In genomic region chr2:190804182-190804795, GRCh38 we compare ENCODE assay signal across 9 cellular contexts.
DNase-seq lines count a peak whose midpoint lies in the region; ATAC-seq and TF ChIP-seq lines count a peak whose summit lies in the region.
"Had no signal": no experiment of that assay in that cellular context is flagged by ENCODE, and none has a peak within 500 bp of the region (broad histone marks: within the 10 kb centered on the region; RNA-seq: fewer than 3 reads in every experiment).

No MANE protein-coding gene starts in this region.

- peak; percentile 67 for TF ChIP-seq CTCF in Loucy (conservative IDR thresholded peaks at IDR 0.05; ENCODE audit: low read length)
- TF ChIP-seq CTCF in osteoblast (IDR thresholded peaks at IDR 0.05; ENCODE audit: extremely low read depth, low read depth, low read length) = peak; percentile 75

- H3K4me1 ChIP-seq in Loucy (ENCODE audit: insufficient read depth, low read length, poor library complexity, severe bottlenecking) = peaks cover 3% of the 10 kb centered on the region
- peaks cover 3% of the 10 kb centered on the region for H3K4me1 ChIP-seq in osteoblast (ENCODE audit: insufficient read depth, low read length)

- no peaks in the 10 kb centered on the region for H3K27me3 ChIP-seq in Loucy (ENCODE audit: insufficient read depth, low read length, poor library complexity, severe bottlenecking)
- H3K27me3 ChIP-seq in osteoblast (ENCODE audit: insufficient read depth, low read length) = no peaks in the 10 kb centered on the region

- no peaks in the 10 kb centered on the region for H3K9me3 ChIP-seq in Loucy (ENCODE audit: insufficient read depth, low read depth, low read length)
- H3K9me3 ChIP-seq in osteoblast (ENCODE audit: low read depth, low read length) = no peaks in the 10 kb centered on the region

- ATAC-seq in GM18867 (IDR thresholded peaks at IDR 0.05; ENCODE audit: unreplicated experiment) = no peak

- H2AFZ ChIP-seq in Loucy (ENCODE audit: low read length) = no peak overlapping the region
- H2AFZ ChIP-seq in osteoblast (ENCODE audit: low read length) = peak overlapping the region; percentile 48

- peak; percentile 1 for DNase-seq in DMS114 treated with DMSO at 0.1 percent for 48 hours (lab: John Stamatoyannopoulos, UW; ENCODE audit: unreplicated experiment)
- DNase-seq in dermis blood vessel endothelial cell = peak; percentile 69
- no peak for DNase-seq in osteoblast (ENCODE audit: insufficient read length, low spot score, missing footprints)
- DNase-seq in DMS79 (lab: John Stamatoyannopoulos, UW) = no peak
- DNase-seq in NCI-H2107 (lab: John Stamatoyannopoulos, UW) = no peak
- DNase-seq in activated effector memory CD4-positive, alpha-beta T cell treated with anti-CD3 and anti-CD28 coated beads, Interleukin-2, amount 50 U/mL, for 16 hours = no peak
- DNase-seq: activated naive CD8-positive, alpha-beta T cell treated with anti-CD3 and anti-CD28 coated beads, Interleukin-2, amount 10 ng/mL, durations not matched to agents 7 days and 5 days had no signal

- no peaks in the 10 kb centered on the region for H3K36me3 ChIP-seq in Loucy (ENCODE audit: insufficient read depth, low read length)
- no peaks in the 10 kb centered on the region for H3K36me3 ChIP-seq in osteoblast (ENCODE audit: insufficient read depth, low read length)

- H4K20me1 ChIP-seq in Loucy (ENCODE audit: insufficient read depth, low read length, poor library complexity, severe bottlenecking) (no peaks in the 10 kb centered on the region), osteoblast (ENCODE audit: insufficient read depth, low read length) (no peaks in the 10 kb centered on the region)

- H3K79me2 ChIP-seq in Loucy (ENCODE audit: insufficient read depth, low read length) (no peaks in the 10 kb centered on the region), osteoblast (ENCODE audit: insufficient read depth, low read length) (no peaks in the 10 kb centered on the region)

- H3K4me3 ChIP-seq in Loucy (ENCODE audit: low read length, poor library complexity, severe bottlenecking) = no peak overlapping the region
- no peak overlapping the region for H3K4me3 ChIP-seq in osteoblast (ENCODE audit: insufficient read depth, low read length)

- H3F3A ChIP-seq in Loucy (ENCODE audit: low read depth) = no peaks in the 10 kb centered on the region

- H3K4me2 ChIP-seq in Loucy (ENCODE audit: low read depth, low read length, poor library complexity, severe bottlenecking) = no peak overlapping the region
- H3K4me2 ChIP-seq in osteoblast (ENCODE audit: insufficient read depth, low read length) = no peak overlapping the region

- no peaks in the 10 kb centered on the region for H3K9me2 ChIP-seq in Loucy (replicated peaks; ENCODE audit: low read depth, low read length)

- H3K27ac ChIP-seq in osteoblast (ENCODE audit: low read depth, low read length) = no peak overlapping the region

- H3K9ac ChIP-seq in Loucy (ENCODE audit: low read depth, low read length, poor library complexity, severe bottlenecking) = no peak overlapping the region

Comparison
In these comparisons a context has a peak if more than half of its experiments do, and no peak if none do; other contexts are left out.
1. DNase-seq: peak in DMS114 treated with DMSO at 0.1 percent for 48 hours (single experiment) and dermis blood vessel endothelial cell (single experiment); none in osteoblast (single experiment), DMS79 (single experiment), NCI-H2107 (single experiment) and activated effector memory CD4-positive, alpha-beta T cell treated with anti-CD3 and anti-CD28 coated beads, Interleukin-2, amount 50 U/mL, for 16 hours (single experiment).